Comparison of ENCODE assay signal across 8 cellular contexts in genomic region chr1:206557636-206558473, GRCh38. TPM values are rescaled to one million over a fixed set of nuclear protein-coding genes. Genes with fewer than 3 reads are reported as not detected.
DNase-seq lines count a peak whose midpoint lies in the region; ATAC-seq and TF ChIP-seq lines count a peak whose summit lies in the region.

No MANE protein-coding gene starts in this region.

- H4K20me1 ChIP-seq in hepatocyte (ENCODE audit: insufficient read depth, poor library complexity, severe bottlenecking) = no peaks in the 10 kb centered on the region
- no peaks in the 10 kb centered on the region for H4K20me1 ChIP-seq in smooth muscle cell (ENCODE audit: low read depth)

- H3K27me3 ChIP-seq in hepatocyte (peaks cover 7% of the 10 kb centered on the region), smooth muscle cell (ENCODE audit: low read depth) (no peaks in the 10 kb centered on the region)

- H3K27ac ChIP-seq in hepatocyte (no peak overlapping the region), smooth muscle cell (ENCODE audit: low read depth) (no peak overlapping the region)

- TF ChIP-seq CTCF in hepatocyte (IDR thresholded peaks at IDR 0.05; ENCODE audit: poor library complexity) = no peak
- TF ChIP-seq CTCF in smooth muscle cell (IDR thresholded peaks at IDR 0.05; ENCODE audit: borderline replicate concordance, insufficient read depth, poor library complexity, severe bottlenecking) = no peak
- TF ChIP-seq CTCF in GM13977 (IDR thresholded peaks at IDR 0.05; ENCODE audit: extremely low read depth, insufficient read depth, missing control alignments) = no peak

- H3K4me3 Mint-ChIP-seq in activated CD8-positive, alpha-beta T cell treated with anti-CD3 and anti-CD28 coated beads, Interleukin-2, amount 10 ng/mL, durations not matched to agents 7 days and 5 days = peak overlapping the region; percentile 86

- peaks cover 67% of the 10 kb centered on the region for H3K4me1 Mint-ChIP-seq in activated CD8-positive, alpha-beta T cell treated with anti-CD3 and anti-CD28 coated beads, Interleukin-2, amount 10 ng/mL, durations not matched to agents 7 days and 5 days (ENCODE audit: low read depth)

- no peaks in the 10 kb centered on the region for H3K9me3 ChIP-seq in hepatocyte (ENCODE audit: low read depth)
- no peaks in the 10 kb centered on the region for H3K9me3 ChIP-seq in smooth muscle cell (replicated peaks; ENCODE audit: low read depth)

- in situ Hi-C loops in GM13977 (cut with MboI; ENCODE audit: low pct_unique_long_range_greater_than_20kb, low sequenced_read_pairs, unreplicated experiment) = no loop called here

- no peaks in the 10 kb centered on the region for H3K27me3 Mint-ChIP-seq in activated CD8-positive, alpha-beta T cell treated with anti-CD3 and anti-CD28 coated beads, Interleukin-2, amount 10 ng/mL, durations not matched to agents 7 days and 5 days (ENCODE audit: low read depth)

- DNase-seq in COR-L47 (lab: John Stamatoyannopoulos, UW) (peak; percentile 12), KG1 (lab: John Stamatoyannopoulos, UW) (peak; percentile 54), hepatocyte (ENCODE audit: low spot score) (no peak), smooth muscle cell (lab: John Stamatoyannopoulos, UW; ENCODE audit: unreplicated experiment) (no peak), RKO (ENCODE audit: low spot score) (no peak), GM13977 (ENCODE audit: low spot score) (no peak)
- peak; percentile 55 for DNase-seq in activated CD8-positive, alpha-beta T cell treated with anti-CD3 and anti-CD28 coated beads, Interleukin-2, amount 10 ng/mL, durations not matched to agents 7 days and 5 days

- H3K36me3 Mint-ChIP-seq in activated CD8-positive, alpha-beta T cell treated with anti-CD3 and anti-CD28 coated beads, Interleukin-2, amount 10 ng/mL, durations not matched to agents 7 days and 5 days (ENCODE audit: low read depth) = peaks cover 53% of the 10 kb centered on the region

- peaks cover 10% of the 10 kb centered on the region for H3F3A ChIP-seq in smooth muscle cell (ENCODE audit: low read depth)

- H3K4me1 ChIP-seq in hepatocyte (ENCODE audit: insufficient read depth) (peaks cover 34% of the 10 kb centered on the region), smooth muscle cell (ENCODE audit: low read depth) (peaks cover 28% of the 10 kb centered on the region)

- H3K9ac ChIP-seq in smooth muscle cell (ENCODE audit: low read depth) = no peak overlapping the region

- peak overlapping the region; percentile 56 for H2AFZ ChIP-seq in hepatocyte
- H2AFZ ChIP-seq in smooth muscle cell (ENCODE audit: low read depth) = no peak overlapping the region

- no peaks in the 10 kb centered on the region for H3K9me3 Mint-ChIP-seq in activated CD8-positive, alpha-beta T cell treated with anti-CD3 and anti-CD28 coated beads, Interleukin-2, amount 10 ng/mL, durations not matched to agents 7 days and 5 days (ENCODE audit: insufficient read depth)

- H3K4me2 ChIP-seq in hepatocyte (peak overlapping the region; percentile 97), smooth muscle cell (peak overlapping the region; percentile 96)

- peak overlapping the region; percentile 82 for H3K27ac Mint-ChIP-seq in activated CD8-positive, alpha-beta T cell treated with anti-CD3 and anti-CD28 coated beads, Interleukin-2, amount 10 ng/mL, durations not matched to agents 7 days and 5 days

- H3K9me2 ChIP-seq in hepatocyte (replicated peaks; ENCODE audit: insufficient read depth) = no peaks in the 10 kb centered on the region

- ATAC-seq in activated CD8-positive, alpha-beta T cell treated with anti-CD3 and anti-CD28 coated beads, Interleukin-2, amount 10 ng/mL, durations not matched to agents 7 days and 5 days = no peak
- ATAC-seq in GM19324 (IDR thresholded peaks at IDR 0.05; ENCODE audit: low FRiP score, unreplicated experiment) = no peak

- 64% methylated on average over 14 of the region's 14 CpGs for WGBS in hepatocyte (ENCODE audit: low lambda C conversion rate, missing lambda C conversion rate)
- WGBS in smooth muscle cell (ENCODE audit: low lambda C conversion rate) = 71% methylated on average over 14 of the region's 14 CpGs

- CTCF ChIA-PET in activated CD8-positive, alpha-beta T cell treated with anti-CD3 and anti-CD28 coated beads, Interleukin-2, amount 10 ng/mL, durations not matched to agents 7 days and 5 days (lab: Charles Lee) = interaction anchor here (0.9 to 23.3 kb wide), 6 partner anchors 9 to 54 kb away, joined by 3 to 728 read pairs (median 4); partner anchors contain the start of gene EIF2D

- peak overlapping the region; percentile 36 for H3K4me3 ChIP-seq in hepatocyte
- peak overlapping the region; percentile 59 for H3K4me3 ChIP-seq in smooth muscle cell

- H3K36me3 ChIP-seq in hepatocyte (replicated peaks; ENCODE audit: insufficient read depth, low read depth) = no peaks in the 10 kb centered on the region
- H3K36me3 ChIP-seq in smooth muscle cell (ENCODE audit: low read depth) = no peaks in the 10 kb centered on the region

- POLR2A ChIA-PET in activated CD8-positive, alpha-beta T cell treated with anti-CD3 and anti-CD28 coated beads, Interleukin-2, amount 10 ng/mL, durations not matched to agents 7 days and 5 days (lab: Charles Lee) = interaction anchor here (1.7 to 11.9 kb wide), 5 partner anchors 9 to 88 kb away, joined by 6 to 276 read pairs (median 10); partner anchors contain the start of gene IKBKE

- no peaks in the 10 kb centered on the region for H3K79me2 ChIP-seq in hepatocyte
- H3K79me2 ChIP-seq in smooth muscle cell (ENCODE audit: low read depth) = no peaks in the 10 kb centered on the region

RNA-seq across cellular contexts. Expression of gene RASSF5, which starts 50.5 kb away (rescaled TPM):
- 100 to 1,000 TPM; 192 to 195 TPM for total RNA-seq in activated CD8-positive, alpha-beta T cell treated with anti-CD3 and anti-CD28 coated beads, Interleukin-2, amount 10 ng/mL, durations not matched to agents 7 days and 5 days
- total RNA-seq in hepatocyte = 2.0 TPM in 2 replicates
- polyA plus RNA-seq in hepatocyte = 1.6 and 2.3 TPM in 2 replicates
- total RNA-seq in smooth muscle cell = 1.3 and 2.6 TPM in 2 replicates
- 1.6 and 3.3 TPM in 2 replicates for polyA plus RNA-seq in smooth muscle cell

RNA-seq across cellular contexts. Expression of gene EIF2D, which starts 54.4 kb away (rescaled TPM):
- total RNA-seq in activated CD8-positive, alpha-beta T cell treated with anti-CD3 and anti-CD28 coated beads, Interleukin-2, amount 10 ng/mL, durations not matched to agents 7 days and 5 days = 10 to 100 TPM; 41.6 to 45.1 TPM
- 30.1 and 40.4 TPM in 2 replicates for total RNA-seq in hepatocyte
- polyA plus RNA-seq in hepatocyte = 25.7 and 27.7 TPM in 2 replicates
- total RNA-seq in smooth muscle cell = 28.9 and 32.5 TPM in 2 replicates
- 22.8 and 22.9 TPM in 2 replicates for polyA plus RNA-seq in smooth muscle cell

Comparison
In these comparisons a context has a peak if more than half of its experiments do, and no peak if none do; other contexts are left out.
1. DNase-seq: peak in COR-L47 (single experiment), KG1 (single experiment) and activated CD8-positive, alpha-beta T cell treated with anti-CD3 and anti-CD28 coated beads, Interleukin-2, amount 10 ng/mL, durations not matched to agents 7 days and 5 days (single experiment); none in hepatocyte (single experiment), smooth muscle cell (single experiment), RKO (single experiment) and GM13977 (single experiment).
2. RNA of gene RASSF5, which starts 50.5 kb away (total RNA-seq): 192 to 195 TPM in activated CD8-positive, alpha-beta T cell treated with anti-CD3 and anti-CD28 coated beads, Interleukin-2, amount 10 ng/mL, durations not matched to agents 7 days and 5 days; 1.3 to 2.6 TPM in smooth muscle cell and 2.0 TPM in hepatocyte; every median in the first group is over 10 times any median in the second.